1 cellular context compared by ENCODE assay signal in genomic region chr4:3300198-3300671, GRCh38.
TF ChIP-seq lines count a peak whose summit lies in the region.

No MANE protein-coding gene starts in this region.

TF ChIP-seq in SK-N-SH, 30 proteins besides CTCF, POLR2A, EP300 and RAD21:
- TF ChIP-seq REST (IDR thresholded peaks at IDR 0.05; ENCODE audit: low read depth, low read length) (no peak), CHD2 (IDR thresholded peaks at IDR 0.05; ENCODE audit: low read length, partially characterized antibody) (no peak), IRF3 (IDR thresholded peaks at IDR 0.05; ENCODE audit: low read depth, low read length) (no peak), FOSL2 (IDR thresholded peaks at IDR 0.05; ENCODE audit: borderline replicate concordance, low read depth) (no peak), USF1 (IDR thresholded peaks at IDR 0.05; ENCODE audit: borderline replicate concordance, low read depth) (no peak), FOXM1 (IDR thresholded peaks at IDR 0.05; ENCODE audit: low read depth) (no peak), MXI1 (IDR thresholded peaks at IDR 0.05; ENCODE audit: low read depth, low read length) (no peak), RFX5 (IDR thresholded peaks at IDR 0.05; ENCODE audit: low read length) (no peak), MEF2A (IDR thresholded peaks at IDR 0.05; ENCODE audit: borderline replicate concordance, low read depth) (no peak), YY1 (IDR thresholded peaks at IDR 0.05; ENCODE audit: low read depth) (no peak), GATA2 (CRISPR knock-in tag; IDR thresholded peaks at IDR 0.05) (no peak), TCF12 (IDR thresholded peaks at IDR 0.05) (no peak), SMC3 (IDR thresholded peaks at IDR 0.05; ENCODE audit: low read depth, low read length) (no peak)
